ENCODE assay signal across 14 cellular contexts in the genomic region with DNA sequence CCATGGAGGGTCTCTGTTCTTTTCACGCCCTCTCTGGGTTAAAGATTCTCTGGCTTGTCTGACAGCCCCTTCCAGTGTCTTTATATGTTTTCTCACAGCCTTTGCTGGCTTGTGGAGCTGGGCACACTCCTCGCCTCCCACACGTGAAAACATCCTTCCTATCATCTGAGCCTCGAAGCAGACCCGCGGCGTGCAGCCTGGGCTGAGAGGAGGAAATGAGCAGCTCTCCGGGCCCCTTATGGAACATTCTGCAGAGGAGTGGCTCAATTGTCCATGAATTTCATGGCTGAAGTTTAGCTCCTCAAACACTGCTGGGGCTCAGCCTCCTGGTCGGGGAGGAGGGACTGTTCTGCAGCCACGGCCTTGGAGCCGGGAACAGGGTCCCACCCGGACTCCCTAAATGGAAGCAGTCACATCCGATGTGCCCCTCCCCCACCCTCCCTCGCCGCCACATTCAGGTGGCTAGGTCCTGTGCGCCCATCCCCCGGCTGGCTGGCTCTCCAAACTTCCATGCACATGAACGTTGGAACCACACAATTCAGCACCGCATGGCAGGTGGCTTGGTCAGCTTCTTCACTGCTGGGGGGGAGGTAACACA. TPM values are rescaled to one million over a fixed set of nuclear protein-coding genes. Genes with fewer than 3 reads are reported as not detected.
A peak's percentile ranks its signal among the peaks of the same experiment; 100 is the strongest.
DNase-seq lines count a peak whose midpoint lies in the region; TF ChIP-seq lines count a peak whose summit lies in the region.
"Had no signal": no experiment of that assay in that cellular context is flagged by ENCODE, and none has a peak within 500 bp of the region (broad histone marks: within the 10 kb centered on the region; RNA-seq: fewer than 3 reads in every experiment).

No MANE protein-coding gene starts in this region.

- H3K4me2 ChIP-seq in neural progenitor cell: no peak overlapping the region

- no peak overlapping the region for H3K9ac ChIP-seq in neural progenitor cell

- H3F3A ChIP-seq in neural progenitor cell (ENCODE audit: low read depth): no peaks in the 10 kb centered on the region

- H3K27me3 ChIP-seq in WERI-Rb-1 (ENCODE audit: insufficient read depth, low read depth, severe bottlenecking): no peaks in the 10 kb centered on the region
- peaks cover 4% of the 10 kb centered on the region for H3K27me3 ChIP-seq in neural progenitor cell
- H3K27me3 ChIP-seq: BE2C had no signal

- H3K27ac Mint-ChIP-seq in neural progenitor cell: no peak overlapping the region
- H3K27ac Mint-ChIP-seq: CD4-positive, alpha-beta memory T cell had no signal

- H3K4me3 ChIP-seq in WERI-Rb-1 (ENCODE audit: low read depth, low read length): no peak overlapping the region
- no peak overlapping the region for H3K4me3 ChIP-seq in neural progenitor cell

- no peaks in the 10 kb centered on the region for H4K20me1 ChIP-seq in neural progenitor cell (ENCODE audit: low read depth)

- no peak for TF ChIP-seq CTCF in WERI-Rb-1 (IDR thresholded peaks at IDR 0.05; ENCODE audit: low read depth, low read length)
- TF ChIP-seq CTCF in neural progenitor cell (IDR thresholded peaks at IDR 0.05): no peak

- no peak overlapping the region for H3K4me3 Mint-ChIP-seq in neural progenitor cell
- H3K4me3 Mint-ChIP-seq: CD4-positive, alpha-beta memory T cell had no signal

- peaks cover 2% of the 10 kb centered on the region for H3K36me3 Mint-ChIP-seq in neural progenitor cell
- H3K36me3 Mint-ChIP-seq: CD4-positive, alpha-beta memory T cell had no signal

- no peaks in the 10 kb centered on the region for H3K9me3 ChIP-seq in WERI-Rb-1 (ENCODE audit: severe bottlenecking)
- no peaks in the 10 kb centered on the region for H3K9me3 ChIP-seq in neural progenitor cell (ENCODE audit: low read depth)
- H3K9me3 ChIP-seq: BE2C had no signal

- DNase-seq in WERI-Rb-1: no peak
- DNase-seq in iPS-NIHi11 (ENCODE audit: low spot score): peak; percentile 41
- DNase-seq in neural progenitor cell (ENCODE audit: low spot score): no peak
- no peak for DNase-seq in NCI-H1417 treated with DMSO at 0.1 percent for 48 hours (lab: John Stamatoyannopoulos, UW)
- no peak for DNase-seq in stimulated activated CD4-positive, alpha-beta T cell treated with anti-CD3 and anti-CD28 coated beads, Interleukin-4, amount 100 ng/mL, for 1 hour
- DNase-seq in D341Med (ENCODE audit: low spot score): no peak
- DNase-seq in SKM-1 (lab: John Stamatoyannopoulos, UW; ENCODE audit: unreplicated experiment): no peak
- DNase-seq: BE2C; CD4-positive, alpha-beta memory T cell; DMS153; DMS79 treated with DMSO at 0.1 percent for 48 hours; EL had no signal

- H3K9me3 Mint-ChIP-seq in neural progenitor cell: no peaks in the 10 kb centered on the region
- H3K9me3 Mint-ChIP-seq: CD4-positive, alpha-beta memory T cell had no signal

- H2AFZ ChIP-seq in neural progenitor cell (replicated peaks): peak overlapping the region; percentile 26

- peaks cover 31% of the 10 kb centered on the region for H3K4me1 Mint-ChIP-seq in neural progenitor cell
- H3K4me1 Mint-ChIP-seq: CD4-positive, alpha-beta memory T cell had no signal

- H3K4me1 ChIP-seq in neural progenitor cell: peaks cover 18% of the 10 kb centered on the region
- H3K4me1 ChIP-seq: BE2C had no signal

- H3K36me3 ChIP-seq in WERI-Rb-1 (no peaks in the 10 kb centered on the region), neural progenitor cell (no peaks in the 10 kb centered on the region)
- H3K36me3 ChIP-seq: BE2C had no signal

- no peaks in the 10 kb centered on the region for H3K79me2 ChIP-seq in neural progenitor cell (ENCODE audit: low read depth)

- H3K27me3 Mint-ChIP-seq in neural progenitor cell (ENCODE audit: insufficient read depth, low read depth): peaks cover 3% of the 10 kb centered on the region

- peak overlapping the region; percentile 19; the same call in 1 of the 2 replicates for H3K27ac ChIP-seq in WERI-Rb-1
- no peak overlapping the region for H3K27ac ChIP-seq in neural progenitor cell
- H3K27ac ChIP-seq: C4-2B, HL-60 had no signal

RNA-seq across cellular contexts. Expression of gene PDE9A, which starts 15.1 kb away (rescaled TPM):
- total RNA-seq in neural progenitor cell (ENCODE audit: low replicate concordance): 40.2 and 41.0 TPM in 2 replicates
